8 cellular contexts compared by ENCODE assay signal in genomic region chr17:37824534-37825485, GRCh38.
DNase-seq lines count a peak whose midpoint lies in the region; ATAC-seq and TF ChIP-seq lines count a peak whose summit lies in the region.

No MANE protein-coding gene starts in this region.

- no peaks in the 10 kb centered on the region for H3F3A ChIP-seq in neural progenitor cell (ENCODE audit: low read depth)

- WGBS in spleen, 5 donors, result 40 to 53% (median 47%) methylated on average over 11 to 13 of the region's 13 CpGs

- no peaks in the 10 kb centered on the region for H3K36me3 Mint-ChIP-seq in chondrocyte (ENCODE audit: low read depth)
- no peaks in the 10 kb centered on the region for H3K36me3 Mint-ChIP-seq in neural progenitor cell

- H3K4me1 ChIP-seq in neural progenitor cell, result no peaks in the 10 kb centered on the region
- H3K4me1 ChIP-seq in spleen, result peaks cover 10 to 72% (median 58%) of the 10 kb centered on the region in 6 donors

- no peak for ATAC-seq in HG02623 (IDR thresholded peaks at IDR 0.05; ENCODE audit: unreplicated experiment)

- H3K79me2 ChIP-seq in neural progenitor cell (ENCODE audit: low read depth), result no peaks in the 10 kb centered on the region

- TF ChIP-seq EP300 in Ishikawa (IDR thresholded peaks at IDR 0.05; ENCODE audit: borderline replicate concordance), result no peak

- H3K27ac ChIP-seq in neural progenitor cell, result no peak overlapping the region
- H3K27ac ChIP-seq in spleen, result no peak overlapping the region

- H3K27me3 Mint-ChIP-seq in chondrocyte (ENCODE audit: low read depth) (no peaks in the 10 kb centered on the region), neural progenitor cell (ENCODE audit: insufficient read depth, low read depth) (peaks cover 3% of the 10 kb centered on the region)

- no peak overlapping the region for H3K9ac ChIP-seq in neural progenitor cell

- intact Hi-C loops in spleen (cut with DNase I; ENCODE audit: low total_unique reads), result no loop called here

- DNase-seq in chondrocyte (ENCODE audit: low spot score) (no peak), neural progenitor cell (ENCODE audit: low spot score) (no peak), C1 segment of cervical spinal cord (lab: John Stamatoyannopoulos, UW) (no peak), spleen (no peak)
- DNase-seq in activated CD8-positive, alpha-beta memory T cell treated with anti-CD3 and anti-CD28 coated beads, Interleukin-2, amount 50 U/mL, for 4 hours, result no peak

- no peak overlapping the region for H3K4me2 ChIP-seq in neural progenitor cell

- H3K27me3 ChIP-seq in neural progenitor cell (no peaks in the 10 kb centered on the region), spleen (replicated peaks in 1 of 7) (no peaks in the 10 kb centered on the region)

- H2AFZ ChIP-seq in neural progenitor cell (replicated peaks), result peak overlapping the region; percentile 54

- no peak for TF ChIP-seq CTCF in chondrocyte (IDR thresholded peaks at IDR 0.05)
- no peak for TF ChIP-seq CTCF in neural progenitor cell (IDR thresholded peaks at IDR 0.05)
- TF ChIP-seq CTCF in spleen (IDR thresholded peaks at IDR 0.05 in 8 of 11, conservative IDR thresholded peaks at IDR 0.05 in 3 of 11), result no peak

- no peak for TF ChIP-seq RAD21 in Ishikawa (IDR thresholded peaks at IDR 0.05; ENCODE audit: low read depth)

- no peak overlapping the region for H3K4me3 ChIP-seq in neural progenitor cell
- H3K4me3 ChIP-seq in spleen, result no peak overlapping the region

- TF ChIP-seq POLR2A in GM18526 (IDR thresholded peaks at IDR 0.05; ENCODE audit: extremely low read depth, insufficient read length) (peak; percentile 46), spleen (IDR thresholded peaks at IDR 0.05) (no peak)

- peaks cover 50% of the 10 kb centered on the region for H3K4me1 Mint-ChIP-seq in chondrocyte (ENCODE audit: low read depth)
- peaks cover 50% of the 10 kb centered on the region for H3K4me1 Mint-ChIP-seq in neural progenitor cell

- peak overlapping the region; percentile 86 for H3K27ac Mint-ChIP-seq in chondrocyte (ENCODE audit: unreplicated experiment)
- peak overlapping the region; percentile 76 for H3K27ac Mint-ChIP-seq in neural progenitor cell

- H3K4me3 Mint-ChIP-seq in chondrocyte (ENCODE audit: unreplicated experiment) (no peak overlapping the region), neural progenitor cell (no peak overlapping the region)

- H3K9me3 ChIP-seq in neural progenitor cell (ENCODE audit: low read depth) (no peaks in the 10 kb centered on the region), spleen (no peaks in the 10 kb centered on the region)

- H3K9me3 Mint-ChIP-seq in chondrocyte (ENCODE audit: low read depth) (no peaks in the 10 kb centered on the region), neural progenitor cell (no peaks in the 10 kb centered on the region)

- H3K36me3 ChIP-seq in neural progenitor cell (no peaks in the 10 kb centered on the region), spleen (no peaks in the 10 kb centered on the region)

- H4K20me1 ChIP-seq in neural progenitor cell (ENCODE audit: low read depth), result no peaks in the 10 kb centered on the region

TF ChIP-seq in Ishikawa, 13 proteins besides CTCF, POLR2A, EP300 and RAD21:
- TF ChIP-seq CEBPB (IDR thresholded peaks at IDR 0.05) (no peak), CREB1 (IDR thresholded peaks at IDR 0.05; ENCODE audit: low read depth) (no peak), YY1 (IDR thresholded peaks at IDR 0.05; ENCODE audit: low read depth) (no peak), TCF12 (IDR thresholded peaks at IDR 0.05; ENCODE audit: low read depth) (peak; percentile 17; the same call in 1 of the 2 replicates), ZBTB7A (IDR thresholded peaks at IDR 0.05; ENCODE audit: low read depth) (no peak)
